ENCODE assay signal across 8 cellular contexts in the genomic region with DNA sequence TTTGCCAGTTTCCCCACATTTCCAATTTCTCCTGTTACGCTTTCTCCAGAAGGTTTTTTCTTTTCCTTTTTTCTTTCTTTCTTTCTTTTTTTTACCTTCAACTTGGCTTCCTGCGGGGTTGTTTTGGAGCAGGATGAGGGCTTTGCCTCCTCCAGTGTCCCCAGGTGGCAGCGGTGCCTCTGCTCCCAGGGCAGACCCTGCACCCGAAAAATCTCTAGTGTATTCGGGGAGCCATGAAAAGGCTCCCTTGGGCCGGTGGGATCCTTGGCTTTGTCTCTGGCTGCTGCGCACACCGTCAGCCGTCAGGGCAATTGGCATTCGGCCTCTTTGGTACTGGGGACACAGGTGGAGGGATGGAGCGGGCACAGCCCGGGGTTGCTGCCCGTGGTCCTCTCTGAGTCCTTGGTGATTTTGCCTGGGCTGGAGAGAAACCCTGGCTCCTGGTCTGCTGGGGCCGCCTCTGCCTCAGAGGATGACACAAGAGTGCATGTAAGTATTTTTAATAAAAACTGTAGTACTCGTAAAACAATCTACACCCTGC. TPM values are rescaled to one million over a fixed set of nuclear protein-coding genes. Genes with fewer than 3 reads are reported as not detected.
DNase-seq lines count a peak whose midpoint lies in the region; ATAC-seq, FAIRE-seq and TF ChIP-seq lines count a peak whose summit lies in the region.

No MANE protein-coding gene starts in this region.

- TF ChIP-seq CTCF in heart right ventricle (IDR thresholded peaks at IDR 0.05) (no peak), K562 (IDR thresholded peaks at IDR 0.05 in 2 of 3, conservative IDR thresholded peaks at IDR 0.05 in 1 of 3; ENCODE audit: insufficient read depth in 2 of 3, low read depth in 1 of 3, low read length in 3 of 3) (no peak)

- peaks cover 0 to 55% (median 0%) of the 10 kb centered on the region in 7 donors for H3K27me3 ChIP-seq in heart right ventricle
- no peaks in the 10 kb centered on the region for H3K27me3 ChIP-seq in K562 (ENCODE audit: control insufficient read depth in 2 of 2, insufficient read depth in 2 of 2, low read length in 2 of 2)
- H3K27me3 ChIP-seq in mesenchymal stem cell (ENCODE audit: control insufficient read depth in 1 of 2, insufficient read depth in 1 of 2, low read length in 2 of 2): no peaks in the 10 kb centered on the region
- no peaks in the 10 kb centered on the region for H3K27me3 ChIP-seq in aorta (ENCODE audit: control insufficient read depth in 1 of 2, insufficient read depth in 2 of 2, low read length in 1 of 2)

- H2AK5ac ChIP-seq in mesenchymal stem cell (ENCODE audit: low read length, severe bottlenecking): peak overlapping the region; percentile 3

- H3K4me1 ChIP-seq in heart right ventricle (peaks cover 2 to 48% (median 12%) of the 10 kb centered on the region in 9 donors), K562 (replicated peaks in 1 of 2; ENCODE audit: control insufficient read depth in 2 of 2, insufficient read depth in 2 of 2, low read length in 2 of 2) (peaks cover 28 to 34% of the 10 kb centered on the region in 2 experiments), mesenchymal stem cell (ENCODE audit: control insufficient read depth, insufficient read depth, low read depth, low read length) (peaks cover 15% of the 10 kb centered on the region), aorta (ENCODE audit: control insufficient read depth in 1 of 2, insufficient read depth in 2 of 2, low read length in 2 of 2) (peaks cover 4 to 8% of the 10 kb centered on the region in 2 donors)

- H3K9me1 ChIP-seq in K562 (ENCODE audit: control insufficient read depth, insufficient read depth, low read length): no peaks in the 10 kb centered on the region

- H4K8ac ChIP-seq in mesenchymal stem cell (ENCODE audit: low read length): no peak overlapping the region

- BruUV-seq in K562 (replicated peaks; lab: Mats Ljungman, UMichigan): no TSS peak

- peak overlapping the region in 1 of 2 experiments; percentile 68 for H2BK12ac ChIP-seq in mesenchymal stem cell (ENCODE audit: low read length in 2 of 2)

- peak overlapping the region; percentile 96 for H2AFZ ChIP-seq in K562 (ENCODE audit: low read depth, low read length)
- H2AFZ ChIP-seq in mesenchymal stem cell (ENCODE audit: low read depth, low read length): no peak overlapping the region

- H3K79me2 ChIP-seq in K562 (ENCODE audit: control insufficient read depth, insufficient read depth, low read length): no peaks in the 10 kb centered on the region

- H3K36me3 ChIP-seq in heart right ventricle: no peaks in the 10 kb centered on the region
- H3K36me3 ChIP-seq in K562 (ENCODE audit: control insufficient read depth, insufficient read depth, low read length): no peaks in the 10 kb centered on the region
- H3K36me3 ChIP-seq in mesenchymal stem cell (ENCODE audit: control insufficient read depth in 1 of 2, insufficient read depth in 2 of 2, low read depth in 1 of 2, low read length in 2 of 2): peaks cover 0 to 17% of the 10 kb centered on the region in 2 experiments
- H3K36me3 ChIP-seq in aorta (ENCODE audit: control insufficient read depth in 1 of 2, insufficient read depth in 2 of 2, low read length in 1 of 2): no peaks in the 10 kb centered on the region

- intact Hi-C loops in heart right ventricle (cut with DNase I) (no loop called here), left cardiac atrium (cut with DNase I) (no loop called here), K562 (cut with micrococcal nuclease) (no loop called here), aorta (cut with DNase I) (loop anchor here in 1 of 2 donors (5.0 kb wide), 2 partner anchors 38 to 63 kb away; no protein-coding TSS in a partner anchor)

- DNase-seq in heart right ventricle (no peak), left cardiac atrium (no peak), K562 (ENCODE audit: extremely low read depth in 1 of 4, low spot score in 3 of 4) (no peak), mesenchymal stem cell (no peak), aorta (peak in 1 of 2 donors; percentile 73), NCI-H2107 (lab: John Stamatoyannopoulos, UW) (no peak)

- in situ Hi-C loops in K562 (cut with MboI): no loop called here

- CTCF ChIA-PET in K562 (lab: Yijun Ruan, JAX; ENCODE audit: low intra/inter-chr PET ratio): no interaction called here

- FAIRE-seq in K562 (lab: Jason Lieb, UNC): no peak

- no peak overlapping the region for H3K23ac ChIP-seq in mesenchymal stem cell (ENCODE audit: low read length in 2 of 2)

- no peak for TF ChIP-seq RAD21 in K562 (CRISPR knock-in tag; conservative IDR thresholded peaks at IDR 0.05 in 1 of 2, IDR thresholded peaks at IDR 0.05 in 1 of 2)

- no peak overlapping the region for H4K91ac ChIP-seq in mesenchymal stem cell (ENCODE audit: low read length)

- TF ChIP-seq POLR2A in K562 (conservative IDR thresholded peaks at IDR 0.05): no peak

- H3K9me3 ChIP-seq in heart right ventricle: no peaks in the 10 kb centered on the region
- H3K9me3 ChIP-seq in K562 (replicated peaks; ENCODE audit: control insufficient read depth, insufficient read depth, low read depth, low read length): no peaks in the 10 kb centered on the region
- H3K9me3 ChIP-seq in mesenchymal stem cell (ENCODE audit: control insufficient read depth, low read length): no peaks in the 10 kb centered on the region
- no peaks in the 10 kb centered on the region for H3K9me3 ChIP-seq in aorta (ENCODE audit: control insufficient read depth, low read length)

- H3K14ac ChIP-seq in mesenchymal stem cell (ENCODE audit: low read length in 2 of 2): no peak overlapping the region

- H2BK15ac ChIP-seq in mesenchymal stem cell (ENCODE audit: low read depth, poor library complexity, severe bottlenecking): peak overlapping the region; percentile 74

- H3K4me3 ChIP-seq in heart right ventricle: peak overlapping the region; percentile 54 to 90 (median 78)
- H3K4me3 ChIP-seq in K562: peak overlapping the region; percentile 57
- H3K4me3 ChIP-seq in mesenchymal stem cell (ENCODE audit: insufficient read depth in 1 of 2, low read depth in 1 of 2, low read length in 2 of 2): peak overlapping the region; percentile 90 to 95
- H3K4me3 ChIP-seq in aorta (ENCODE audit: low read length in 2 of 2): peak overlapping the region; percentile 83 to 94

- peak overlapping the region in 1 of 2 experiments; percentile 67 for H3K18ac ChIP-seq in mesenchymal stem cell (ENCODE audit: low read depth in 1 of 2, low read length in 2 of 2)

- no peak for TF ChIP-seq EP300 in K562 (IDR thresholded peaks at IDR 0.05; ENCODE audit: low read length)

- POLR2A ChIA-PET in K562 (lab: Yijun Ruan, JAX): interaction anchor here (0.6 kb wide), 1 partner anchor 34 kb away, joined by 3 read pairs; no protein-coding TSS in a partner anchor

- H3K9ac ChIP-seq in K562 (ENCODE audit: insufficient read depth in 1 of 2, low read depth in 2 of 2, low read length in 2 of 2) (peak overlapping the region; percentile 53 to 93; a peak in 3 of 4 replicates), mesenchymal stem cell (ENCODE audit: low read length) (peak overlapping the region; percentile 93)

- peak overlapping the region; percentile 97 for H2BK5ac ChIP-seq in mesenchymal stem cell (ENCODE audit: low read depth, low read length, poor library complexity, severe bottlenecking)

- 31 to 45% methylated on average over 15 of the region's 15 CpGs for WGBS in heart right ventricle, 2 donors
- 51% methylated on average over 13 of the region's 15 CpGs for WGBS in K562 (ENCODE audit: insufficient coverage, low coverage, missing lambda C conversion rate)
- WGBS in mesenchymal stem cell: 7% methylated on average over 13 of the region's 15 CpGs
- 3 to 5% methylated on average over 15 of the region's 15 CpGs for WGBS in aorta, 2 donors

- no peaks in the 10 kb centered on the region for H4K20me1 ChIP-seq in K562 (replicated peaks; ENCODE audit: control insufficient read depth, insufficient read depth, low read length)

- H2BK120ac ChIP-seq in mesenchymal stem cell (ENCODE audit: low read depth, low read length): peak overlapping the region; percentile 58

- peaks cover 2% of the 10 kb centered on the region for H3K79me1 ChIP-seq in mesenchymal stem cell (replicated peaks; ENCODE audit: low read length, poor library complexity, severe bottlenecking)

- ATAC-seq in heart right ventricle: no peak
- no peak for ATAC-seq in left cardiac atrium
- ATAC-seq in K562: no peak
- ATAC-seq in aorta (ENCODE audit: low FRiP score): peak; percentile 51
- ATAC-seq in HG03457 (IDR thresholded peaks at IDR 0.05; ENCODE audit: unreplicated experiment): no peak
- no peak for ATAC-seq in GM19467 (IDR thresholded peaks at IDR 0.05; ENCODE audit: unreplicated experiment)

- H3K4me2 ChIP-seq in K562 (ENCODE audit: insufficient read depth, low read length) (peak overlapping the region; percentile 80), mesenchymal stem cell (ENCODE audit: low read length, poor library complexity, severe bottlenecking) (peak overlapping the region; percentile 35)

- peak overlapping the region in 8 of 10 donors; percentile 60 to 89 (median 82) for H3K27ac ChIP-seq in heart right ventricle
- no peak overlapping the region; the same call in 2 of the 3 replicates for H3K27ac ChIP-seq in K562 (ENCODE audit: extremely low read depth, low read depth, low read length)
- peak overlapping the region; percentile 45 for H3K27ac ChIP-seq in mesenchymal stem cell (ENCODE audit: low read length, poor library complexity, severe bottlenecking)
- peak overlapping the region; percentile 33 to 59 for H3K27ac ChIP-seq in aorta (ENCODE audit: low read depth in 1 of 2, low read length in 2 of 2)

- H3K4ac ChIP-seq in mesenchymal stem cell (ENCODE audit: low read depth in 1 of 2, low read length in 2 of 2): peak overlapping the region in 1 of 2 experiments; percentile 15

RNA-seq across cellular contexts. Expression of gene ITGB3, which starts 0.8 kb away (rescaled TPM):
- total RNA-seq in heart right ventricle: 10 to 100 TPM in 1 of 10 donors, 1 to 10 TPM in 9; 2.5 to 18.0 (median 3.5) TPM
- polyA plus RNA-seq in heart right ventricle: 1 to 10 TPM; 1.9 to 2.4 TPM
- total RNA-seq in left cardiac atrium: 10 to 100 TPM in 1 of 2 donors, 1 to 10 TPM in 1; 5.9 to 19.5 TPM
- 3.2 and 6.2 TPM in 2 replicates for total RNA-seq in K562 (2011; cell fraction: chromatin; rRNA removed; ENCODE audit: low replicate concordance)
- total RNA-seq in K562 (2011; cell fraction: nucleolus; rRNA removed): 2.8 and 4.7 TPM in 2 replicates
- 3.4 and 4.4 TPM in 2 replicates for total RNA-seq in K562 (2011; cell fraction: nucleoplasm; rRNA removed)
- total RNA-seq in K562 (2014; rRNA removed): 0.45 and 0.54 TPM in 2 replicates
- 0.47 and 0.99 TPM in 2 replicates for total RNA-seq in K562 (2014; rRNA removed; fragmentation: Illumina TruSeq; extraction: Trizol)
- total RNA-seq in K562 (2015; rRNA removed; fragmentation: Illumina TruSeq; extraction: Trizol): 0.30 and 0.62 TPM in 2 replicates
- 0.84 and 0.92 TPM in 2 replicates for total RNA-seq in K562 (2021)
- 1.1 and 2.6 TPM in 2 replicates for polyA plus RNA-seq in K562 (2011; rRNA removed)
- polyA plus RNA-seq in K562 (2011; cell fraction: cytosol; rRNA removed): 1.0 and 1.9 TPM in 2 replicates
- 0.95 and 3.2 TPM in 2 replicates for polyA plus RNA-seq in K562 (2011; cell fraction: nucleus; rRNA removed)
- 0.73 and 1.0 TPM in 2 replicates for polyA plus RNA-seq in K562 (2012)
- 0.60 and 0.62 TPM in 2 replicates for polyA plus RNA-seq in K562 (2014; fragmentation: Illumina TruSeq; extraction: Trizol)
- under 1 TPM in 1 of 2 experiments, not detected in 1; 0.08 TPM for polyA plus RNA-seq in K562 (2014; fragmentation: Nextera tagmentation; extraction: Ambion mirVana)
- 0.32 and 0.62 TPM in 2 replicates for polyA plus RNA-seq in K562 (2014; rRNA removed)
- polyA minus RNA-seq in K562 (2011; rRNA and poly(A)+ RNA removed): 1.8 and 6.9 TPM in 2 replicates
- 0.64 and 3.1 TPM in 2 replicates for polyA minus RNA-seq in K562 (2011; cell fraction: cytosol; rRNA and poly(A)+ RNA removed)
- polyA minus RNA-seq in K562 (2011; cell fraction: nucleus; rRNA and poly(A)+ RNA removed): 1.2 and 1.6 TPM in 2 replicates
- 11.3 TPM for polyA plus RNA-seq in mesenchymal stem cell (2013, experiment 1 of 2)
- 11.3 TPM for polyA plus RNA-seq in mesenchymal stem cell (2013, experiment 2 of 2)
- 100 to 1,000 TPM in 1 of 2 donors, 10 to 100 TPM in 1; 79.5 to 210 TPM for total RNA-seq in aorta
- 10 to 100 TPM; 14.4 to 21.2 TPM for polyA plus RNA-seq in aorta

RNA-seq across cellular contexts. Expression of gene MYL4, which starts 45.3 kb away (rescaled TPM):
- 100 to 1,000 TPM in 5 of 10 donors, 10 to 100 TPM in 5; 33.9 to 459 (median 92.5) TPM for total RNA-seq in heart right ventricle
- polyA plus RNA-seq in heart right ventricle: 100 to 1,000 TPM in 1 of 2 donors, 10 to 100 TPM in 1; 36.5 to 239 TPM
- total RNA-seq in left cardiac atrium: 1,000 to 10,000 TPM; 4,221 to 5,418 TPM
- total RNA-seq in K562 (2011; cell fraction: chromatin; rRNA removed; ENCODE audit: low replicate concordance): 69.7 and 135 TPM in 2 replicates
- total RNA-seq in K562 (2011; cell fraction: nucleolus; rRNA removed): 127 and 133 TPM in 2 replicates
- 109 and 110 TPM in 2 replicates for total RNA-seq in K562 (2011; cell fraction: nucleoplasm; rRNA removed)
- 170 and 213 TPM in 2 replicates for total RNA-seq in K562 (2014; rRNA removed)
- total RNA-seq in K562 (2014; rRNA removed; fragmentation: Illumina TruSeq; extraction: Trizol): 83.5 and 117 TPM in 2 replicates
- total RNA-seq in K562 (2015; rRNA removed; fragmentation: Illumina TruSeq; extraction: Trizol): 149 TPM in 2 replicates
- total RNA-seq in K562 (2021): 177 and 183 TPM in 2 replicates
- polyA plus RNA-seq in K562 (2011; rRNA removed): 221 and 324 TPM in 2 replicates
- 287 and 309 TPM in 2 replicates for polyA plus RNA-seq in K562 (2011; cell fraction: cytosol; rRNA removed)
- 346 and 397 TPM in 2 replicates for polyA plus RNA-seq in K562 (2011; cell fraction: nucleus; rRNA removed)
- 170 and 179 TPM in 2 replicates for polyA plus RNA-seq in K562 (2012)
- polyA plus RNA-seq in K562 (2014; fragmentation: Illumina TruSeq; extraction: Trizol): 252 and 284 TPM in 2 replicates
- 100 to 1,000 TPM; 287 to 423 TPM for polyA plus RNA-seq in K562 (2014; fragmentation: Nextera tagmentation; extraction: Ambion mirVana)
- polyA plus RNA-seq in K562 (2014; rRNA removed): 319 and 378 TPM in 2 replicates
- polyA minus RNA-seq in K562 (2011; rRNA and poly(A)+ RNA removed): 90.7 and 106 TPM in 2 replicates
- 34.9 and 40.8 TPM in 2 replicates for polyA minus RNA-seq in K562 (2011; cell fraction: cytosol; rRNA and poly(A)+ RNA removed)
- polyA minus RNA-seq in K562 (2011; cell fraction: nucleus; rRNA and poly(A)+ RNA removed): 29.5 and 45.3 TPM in 2 replicates
- polyA plus RNA-seq in mesenchymal stem cell (2013, experiment 1 of 2): 0.22 TPM
- polyA plus RNA-seq in mesenchymal stem cell (2013, experiment 2 of 2): 0.14 TPM
- under 1 TPM in 1 of 2 donors, not detected in 1; 0.96 TPM for total RNA-seq in aorta
- 1 to 10 TPM; 2.1 to 3.0 TPM for polyA plus RNA-seq in aorta

Comparison
In these comparisons a context has a peak if more than half of its experiments do, and no peak if none do; other contexts are left out.
1. RNA of gene MYL4, which starts 45.3 kb away (total RNA-seq): 4,221 to 5,418 TPM in left cardiac atrium, 69.7 to 213 TPM in K562 and 33.9 to 459 TPM in heart right ventricle; 0.96 TPM in aorta; every median in the first group is over 10 times any median in the second.
2. Peak in every context shown above with its lines, with median percentiles within 50 percentile points of each other: H3K4me3 ChIP-seq.